In the genomic region with DNA sequence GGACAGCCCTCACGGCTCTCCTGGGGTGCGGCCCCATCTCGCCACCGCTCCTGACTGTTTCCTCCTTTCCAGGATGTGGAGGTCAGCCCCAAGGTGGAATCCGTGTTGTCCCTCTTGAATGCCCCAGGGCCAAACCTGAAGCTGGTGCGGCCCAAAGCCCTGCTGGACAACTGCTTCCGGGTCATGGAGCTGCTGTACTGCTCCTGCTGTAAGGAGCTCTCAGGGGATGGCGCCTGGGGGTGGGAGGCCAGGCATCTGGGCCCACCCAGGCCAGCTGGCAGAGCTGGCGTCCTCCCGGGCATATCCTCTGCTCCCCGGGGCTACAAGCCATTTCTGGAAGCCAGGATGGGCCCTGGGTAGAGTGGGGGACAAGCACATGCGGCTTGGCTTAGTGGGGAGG, we compare ENCODE assay signal across 17 cellular contexts. TPM values are rescaled to one million over a fixed set of nuclear protein-coding genes. Genes with fewer than 3 reads are reported as not detected.
A peak's percentile ranks its signal among the peaks of the same experiment; 100 is the strongest.
DNase-seq lines count a peak whose midpoint lies in the region; ATAC-seq and TF ChIP-seq lines count a peak whose summit lies in the region.
"Had no signal": no experiment of that assay in that cellular context is flagged by ENCODE, and none has a peak within 500 bp of the region (broad histone marks: within the 10 kb centered on the region; RNA-seq: fewer than 3 reads in every experiment).

No MANE protein-coding gene starts in this region.

- no peak overlapping the region for H2BK20ac ChIP-seq in H9 (ENCODE audit: low read depth, low read length, poor library complexity, severe bottlenecking)

- H3K36me3 Mint-ChIP-seq in H9 (ENCODE audit: insufficient read depth in 1 of 3, low read depth in 3 of 3) = peaks cover 2 to 5% (median 3%) of the 10 kb centered on the region in 3 experiments; a peak in 3 of 7 replicates
- H3K36me3 Mint-ChIP-seq in CD8-positive, alpha-beta memory T cell = no peaks in the 10 kb centered on the region

- H2BK15ac ChIP-seq in H9 (ENCODE audit: low read depth, low read length) = no peak overlapping the region
- peak overlapping the region; percentile 15 for H2BK15ac ChIP-seq in mesenchymal stem cell (ENCODE audit: low read depth, poor library complexity, severe bottlenecking)

- intact Hi-C loops in aorta (cut with DNase I) (loop anchor here in 1 of 2 donors (10.0 kb wide), 1 partner anchor 295 kb away; no protein-coding TSS in a partner anchor), left cardiac atrium (cut with DNase I) (loop anchor here in 1 of 2 donors (10.0 kb wide), 1 partner anchor 295 kb away; no protein-coding TSS in a partner anchor)

- no peak overlapping the region for H3T11ph ChIP-seq in H9 (ENCODE audit: low read length)

- no peaks in the 10 kb centered on the region for H3K79me2 ChIP-seq in H9 (ENCODE audit: insufficient read depth, low read length)

- no peak for TF ChIP-seq CTCF in H9 (conservative IDR thresholded peaks at IDR 0.05)

- peaks cover 8 to 19% of the 10 kb centered on the region in 2 experiments for H3K4me1 Mint-ChIP-seq in H9
- no peaks in the 10 kb centered on the region for H3K4me1 Mint-ChIP-seq in CD8-positive, alpha-beta memory T cell

- H3K9ac ChIP-seq in H9 (ENCODE audit: extremely low read depth, insufficient read length, low read length) (no peak overlapping the region), mesenchymal stem cell (ENCODE audit: low read length) (no peak overlapping the region)

- H2BK12ac ChIP-seq in H9 (ENCODE audit: insufficient read length, low read depth, low read length) (no peak overlapping the region), mesenchymal stem cell (ENCODE audit: low read length in 2 of 2) (no peak overlapping the region)

- ATAC-seq in SK-N-SH treated with all-trans-retinoic acid at 6 μM for 48 hours (peak; percentile 9), aorta (ENCODE audit: low FRiP score) (peak; percentile 26), left cardiac atrium (no peak)

- H3K4me2 ChIP-seq in H9 (ENCODE audit: insufficient read depth, insufficient read length, low read length) (no peak overlapping the region), mesenchymal stem cell (ENCODE audit: low read length, poor library complexity, severe bottlenecking) (no peak overlapping the region)

- POLR2A ChIA-PET in CD8-positive, alpha-beta memory T cell (lab: Charles Lee) = no interaction called here

- no peaks in the 10 kb centered on the region for H4K20me1 ChIP-seq in H9 (ENCODE audit: control insufficient read depth, insufficient read depth, insufficient read length)

- H3K14ac ChIP-seq in H9 (ENCODE audit: insufficient read depth, low read length) (no peak overlapping the region), mesenchymal stem cell (ENCODE audit: low read length in 2 of 2) (no peak overlapping the region)

- no peak overlapping the region for H3K27ac Mint-ChIP-seq in H9
- H3K27ac Mint-ChIP-seq in CD8-positive, alpha-beta memory T cell = no peak overlapping the region

- H3K27ac ChIP-seq in H9 (ENCODE audit: insufficient read length, low read depth, low read length) = no peak overlapping the region
- no peak overlapping the region for H3K27ac ChIP-seq in mesenchymal stem cell (ENCODE audit: low read length, poor library complexity, severe bottlenecking)
- H3K27ac ChIP-seq in aorta (ENCODE audit: low read depth in 1 of 2, low read length in 2 of 2) = no peak overlapping the region
- H3K27ac ChIP-seq in CD8-positive, alpha-beta memory T cell (ENCODE audit: low read depth, low read length) = no peak overlapping the region

- H3K27me3 Mint-ChIP-seq in H9 (ENCODE audit: low read depth) = no peaks in the 10 kb centered on the region; the same call in 1 of the 2 replicates
- H3K27me3 Mint-ChIP-seq in CD8-positive, alpha-beta memory T cell = peaks cover 0 to 1% of the 10 kb centered on the region in 2 donors

- H3K4me3 ChIP-seq in mesenchymal stem cell (ENCODE audit: insufficient read depth in 1 of 2, low read depth in 1 of 2, low read length in 2 of 2) (no peak overlapping the region), aorta (ENCODE audit: low read length in 2 of 2) (no peak overlapping the region)
- no peak overlapping the region for H3K4me3 ChIP-seq in CD8-positive, alpha-beta memory T cell (ENCODE audit: low read length)

- H3K79me1 ChIP-seq in H9 (ENCODE audit: insufficient read depth, low read depth, low read length, poor library complexity, severe bottlenecking) (no peaks in the 10 kb centered on the region), mesenchymal stem cell (replicated peaks; ENCODE audit: low read length, poor library complexity, severe bottlenecking) (peaks cover 8% of the 10 kb centered on the region)

- H3K56ac ChIP-seq in H9 (ENCODE audit: insufficient read length, low read depth, low read length) = no peak overlapping the region

- H3K23me2 ChIP-seq in H9 (ENCODE audit: insufficient read length, low read depth, low read length, poor library complexity, severe bottlenecking) = no peaks in the 10 kb centered on the region

- H3K4me1 ChIP-seq in H9 (ENCODE audit: insufficient read depth, low read length) (peaks cover 3% of the 10 kb centered on the region; the same call in 1 of the 2 replicates), mesenchymal stem cell (ENCODE audit: control insufficient read depth, insufficient read depth, low read depth, low read length) (peaks cover 6% of the 10 kb centered on the region), aorta (ENCODE audit: control insufficient read depth in 1 of 2, insufficient read depth in 2 of 2, low read length in 2 of 2) (no peaks in the 10 kb centered on the region)
- no peaks in the 10 kb centered on the region for H3K4me1 ChIP-seq in CD8-positive, alpha-beta memory T cell (ENCODE audit: insufficient read depth, low read length)

- WGBS in H9 (ENCODE audit: extremely low coverage, insufficient read length, low lambda C conversion rate) = no CpG with 5 or more reads among the region's 12 CpGs
- 91% methylated on average over 12 of the region's 12 CpGs for WGBS in mesenchymal stem cell
- WGBS in aorta, 2 donors = 80 to 81% methylated on average over 12 of the region's 12 CpGs

- no peak overlapping the region for H4K5ac ChIP-seq in H9 (ENCODE audit: insufficient read length, low read depth, low read length)

- H3K4me3 Mint-ChIP-seq in H9 = no peak overlapping the region
- H3K4me3 Mint-ChIP-seq in CD8-positive, alpha-beta memory T cell = no peak overlapping the region

- H2AK5ac ChIP-seq in H9 (ENCODE audit: insufficient read length, low read length) (no peak overlapping the region), mesenchymal stem cell (ENCODE audit: low read length, severe bottlenecking) (no peak overlapping the region)

- no peak overlapping the region for H2BK5ac ChIP-seq in H9 (ENCODE audit: insufficient read length, low read length)
- H2BK5ac ChIP-seq in mesenchymal stem cell (ENCODE audit: low read depth, low read length, poor library complexity, severe bottlenecking) = no peak overlapping the region

- H3K4ac ChIP-seq in H9 (ENCODE audit: low read depth, low read length) (no peak overlapping the region), mesenchymal stem cell (ENCODE audit: low read depth in 1 of 2, low read length in 2 of 2) (no peak overlapping the region)

- H2BK120ac ChIP-seq in H9 (ENCODE audit: low read depth, low read length, poor library complexity, severe bottlenecking) (no peak overlapping the region), mesenchymal stem cell (ENCODE audit: low read depth, low read length) (no peak overlapping the region)

- H2AFZ ChIP-seq in H9 (ENCODE audit: low read length) (no peak overlapping the region), mesenchymal stem cell (ENCODE audit: low read depth, low read length) (peak overlapping the region; percentile 8)

- H3K18ac ChIP-seq in H9 (ENCODE audit: insufficient read length, low read depth, low read length) (no peak overlapping the region), mesenchymal stem cell (ENCODE audit: low read depth in 1 of 2, low read length in 2 of 2) (no peak overlapping the region)

- no peak overlapping the region for H4K91ac ChIP-seq in H9 (ENCODE audit: insufficient read length, low read depth, low read length)
- no peak overlapping the region for H4K91ac ChIP-seq in mesenchymal stem cell (ENCODE audit: low read length)

- no peak overlapping the region for H4K8ac ChIP-seq in H9 (replicated peaks; ENCODE audit: insufficient read length, low read depth, low read length)
- no peak overlapping the region for H4K8ac ChIP-seq in mesenchymal stem cell (ENCODE audit: low read length)

- H3K36me3 ChIP-seq in mesenchymal stem cell (ENCODE audit: control insufficient read depth in 1 of 2, insufficient read depth in 2 of 2, low read depth in 1 of 2, low read length in 2 of 2) = peaks cover 15 to 32% of the 10 kb centered on the region in 2 experiments
- peaks cover 0 to 8% of the 10 kb centered on the region in 2 donors for H3K36me3 ChIP-seq in aorta (ENCODE audit: control insufficient read depth in 1 of 2, insufficient read depth in 2 of 2, low read length in 1 of 2)
- H3K36me3 ChIP-seq in CD8-positive, alpha-beta memory T cell (ENCODE audit: insufficient read depth, low read length) = no peaks in the 10 kb centered on the region

- peak; percentile 31 for DNase-seq in H9
- no peak for DNase-seq in mesenchymal stem cell
- DNase-seq in aorta = peak in 1 of 2 donors; percentile 68
- no peak for DNase-seq in left cardiac atrium
- DNase-seq in CD8-positive, alpha-beta memory T cell = no peak
- no peak for DNase-seq in EL
- DNase-seq: C1 segment of cervical spinal cord, DMS79 treated with DMSO at 0.1 percent for 48 hours, NCI-H1105 treated with DMSO at 0.1 percent for 48 hours, NCI-H1694 treated with DMSO at 0.1 percent for 48 hours, NCI-H510A, NCI-H748 treated with DMSO at 0.1 percent for 48 hours, OCI-M1, SHP77 treated with DMSO at 0.1 percent for 48 hours had no signal

- CTCF ChIA-PET in CD8-positive, alpha-beta memory T cell (lab: Charles Lee) = no interaction called here

- H3K9me3 ChIP-seq in H9 (ENCODE audit: control insufficient read depth, low read depth, low read length) (no peaks in the 10 kb centered on the region), mesenchymal stem cell (ENCODE audit: control insufficient read depth, low read length) (no peaks in the 10 kb centered on the region), aorta (ENCODE audit: control insufficient read depth, low read length) (no peaks in the 10 kb centered on the region)
- no peaks in the 10 kb centered on the region for H3K9me3 ChIP-seq in CD8-positive, alpha-beta memory T cell (ENCODE audit: low read length)

- H3K27me3 ChIP-seq in H9 (ENCODE audit: insufficient read depth, low read length) (no peaks in the 10 kb centered on the region), mesenchymal stem cell (ENCODE audit: control insufficient read depth in 1 of 2, insufficient read depth in 1 of 2, low read length in 2 of 2) (no peaks in the 10 kb centered on the region), aorta (ENCODE audit: control insufficient read depth in 1 of 2, insufficient read depth in 2 of 2, low read length in 1 of 2) (no peaks in the 10 kb centered on the region)
- no peaks in the 10 kb centered on the region for H3K27me3 ChIP-seq in CD8-positive, alpha-beta memory T cell (ENCODE audit: insufficient read depth, low read length, poor library complexity, severe bottlenecking)

- no peaks in the 10 kb centered on the region for H3K9me3 Mint-ChIP-seq in H9
- H3K9me3 Mint-ChIP-seq in CD8-positive, alpha-beta memory T cell = no peaks in the 10 kb centered on the region

- H3K23ac ChIP-seq in H9 (ENCODE audit: insufficient read length, low read depth, low read length) (no peak overlapping the region), mesenchymal stem cell (ENCODE audit: low read length in 2 of 2) (no peak overlapping the region)

RNA-seq across cellular contexts. Expression of a gene that starts 13.2 kb away (rescaled TPM):
- total RNA-seq in H9 (2021) (4.2 and 4.4 TPM in 2 replicates), aorta (10 to 100 TPM; 14.2 to 21.9 TPM), left cardiac atrium (1 to 10 TPM; 1.4 to 4.0 TPM)
- polyA plus RNA-seq in mesenchymal stem cell (2013, experiment 1 of 2) = 0.15 TPM
- polyA plus RNA-seq in mesenchymal stem cell (2013, experiment 2 of 2) = 0.11 TPM
- polyA plus RNA-seq in aorta = 10 to 100 TPM; 19.4 to 98.6 TPM
- total RNA-seq in CD8-positive, alpha-beta memory T cell = not detected
- not detected for polyA plus RNA-seq in CD8-positive, alpha-beta memory T cell
- total RNA-seq: A673; T-helper 1 cell treated with Interleukin-12 subunit alpha and Interleukin-12 subunit beta and Interleukin-4 antibody, amounts not matched to agents 30 ng/mL and 1 ng/mL, for 36 hours had no signal

RNA-seq across cellular contexts. Expression of a gene that starts 26.3 kb away (rescaled TPM):
- 41.0 and 42.5 TPM in 2 replicates for total RNA-seq in H9 (2021)
- polyA plus RNA-seq in mesenchymal stem cell (2013, experiment 1 of 2) = 105 TPM
- 103 TPM for polyA plus RNA-seq in mesenchymal stem cell (2013, experiment 2 of 2)
- 10 to 100 TPM; 65.7 to 87.4 TPM for total RNA-seq in aorta
- polyA plus RNA-seq in aorta = 10 to 100 TPM; 22.0 to 33.4 TPM
- total RNA-seq in left cardiac atrium = 10 to 100 TPM; 50.7 to 51.4 TPM
- 1 to 10 TPM; 2.2 to 3.0 TPM for total RNA-seq in CD8-positive, alpha-beta memory T cell
- polyA plus RNA-seq in CD8-positive, alpha-beta memory T cell = not detected

Comparison
In these comparisons a context has a peak if more than half of its experiments do, and no peak if none do; other contexts are left out.
1. ATAC-seq: peak in SK-N-SH treated with all-trans-retinoic acid at 6 μM for 48 hours (single experiment) and aorta (single experiment); none in left cardiac atrium (0 of 2).
2. RNA of a gene that starts 26.3 kb away (total RNA-seq): 65.7 to 87.4 TPM in aorta, 50.7 to 51.4 TPM in left cardiac atrium and 41.0 to 42.5 TPM in H9; 2.2 to 3.0 TPM in CD8-positive, alpha-beta memory T cell; every median in the first group is over 10 times any median in the second.